ENCODE assay signal across 9 cellular contexts in genomic region chr12:50101663-50102062, GRCh38. TPM values are rescaled to one million over a fixed set of nuclear protein-coding genes. Genes with fewer than 3 reads are reported as not detected.
DNase-seq lines count a peak whose midpoint lies in the region; ATAC-seq and TF ChIP-seq lines count a peak whose summit lies in the region.
"Had no signal": no experiment of that assay in that cellular context is flagged by ENCODE, and none has a peak within 500 bp of the region (broad histone marks: within the 10 kb centered on the region; RNA-seq: fewer than 3 reads in every experiment).

No MANE protein-coding gene starts in this region.

- intact Hi-C loops in gastrocnemius medialis (cut with DNase I; ENCODE audit: low total_unique reads), result no loop called here
- intact Hi-C loops in activated T-helper 2 cell treated with anti-CD3 and anti-CD28 coated beads, Interferon-gamma antibody, Interleukin-2, Interleukin-4, amounts not matched to agents 10 μg/mL and 5 μg/mL and 100 μg/mL, durations not matched to agents 14 hours and 24 hours and 36 hours (cut with micrococcal nuclease), result no loop called here

- peak in 4 of 5 experiments; percentile 11 to 43 (median 31) for TF ChIP-seq CTCF in gastrocnemius medialis (IDR thresholded peaks at IDR 0.05 in 4 of 5, conservative IDR thresholded peaks at IDR 0.05 in 1 of 5)

- H3K27me3 ChIP-seq in gastrocnemius medialis, result no peaks in the 10 kb centered on the region

- DNase-seq in DMS53 (lab: John Stamatoyannopoulos, UW), result peak; percentile 50
- DNase-seq in DMS53 treated with DMSO at 0.1 percent for 48 hours (lab: John Stamatoyannopoulos, UW; ENCODE audit: unreplicated experiment), result no peak
- DNase-seq in OCI-M1 (lab: John Stamatoyannopoulos, UW), result peak; percentile 12
- peak; percentile 58 for DNase-seq in fibroblast of gingiva (ENCODE audit: low read depth)
- no peak for DNase-seq in gastrocnemius medialis
- no peak for DNase-seq in NOMO-1 treated with DMSO at 0.1 percent for 48 hours (lab: John Stamatoyannopoulos, UW; ENCODE audit: unreplicated experiment)
- DNase-seq in activated T-helper 2 cell treated with anti-CD3 and anti-CD28 coated beads, Interferon-gamma antibody, Interleukin-2, Interleukin-4, amounts not matched to agents 10 μg/mL and 5 μg/mL and 100 μg/mL, durations not matched to agents 14 hours and 24 hours and 36 hours (ENCODE audit: low spot score), result no peak
- no peak for DNase-seq in NAMALWA (ENCODE audit: low spot score)
- DNase-seq: naive thymus-derived CD4-positive, alpha-beta T cell had no signal

- no peak overlapping the region for H3K4me3 Mint-ChIP-seq in activated T-helper 2 cell treated with anti-CD3 and anti-CD28 coated beads, Interferon-gamma antibody, Interleukin-2, Interleukin-4, amounts not matched to agents 10 μg/mL and 5 μg/mL and 100 μg/mL, durations not matched to agents 14 hours and 24 hours and 36 hours (ENCODE audit: low read depth)
- H3K4me3 Mint-ChIP-seq: naive thymus-derived CD4-positive, alpha-beta T cell had no signal

- H3K4me3 ChIP-seq in gastrocnemius medialis, result no peak overlapping the region

- H3K36me3 ChIP-seq in gastrocnemius medialis, result peaks cover 0 to 34% of the 10 kb centered on the region in 2 donors

- H3K27me3 Mint-ChIP-seq in activated T-helper 2 cell treated with anti-CD3 and anti-CD28 coated beads, Interferon-gamma antibody, Interleukin-2, Interleukin-4, amounts not matched to agents 10 μg/mL and 5 μg/mL and 100 μg/mL, durations not matched to agents 14 hours and 24 hours and 36 hours (ENCODE audit: low read depth), result no peaks in the 10 kb centered on the region
- H3K27me3 Mint-ChIP-seq: naive thymus-derived CD4-positive, alpha-beta T cell had no signal

- no peak for ATAC-seq in gastrocnemius medialis
- ATAC-seq: naive thymus-derived CD4-positive, alpha-beta T cell had no signal

- H3K4me1 ChIP-seq in gastrocnemius medialis, result peaks cover 39 to 41% of the 10 kb centered on the region in 2 donors

- H3K9me3 ChIP-seq in gastrocnemius medialis, result no peaks in the 10 kb centered on the region

- H3K27ac ChIP-seq in gastrocnemius medialis, result peak overlapping the region; percentile 30 to 95 (median 95)

- peaks cover 48% of the 10 kb centered on the region for H3K36me3 Mint-ChIP-seq in activated T-helper 2 cell treated with anti-CD3 and anti-CD28 coated beads, Interferon-gamma antibody, Interleukin-2, Interleukin-4, amounts not matched to agents 10 μg/mL and 5 μg/mL and 100 μg/mL, durations not matched to agents 14 hours and 24 hours and 36 hours (ENCODE audit: low read depth)

- in situ Hi-C loops in gastrocnemius medialis (cut with MboI; ENCODE audit: low sequenced_read_pairs in 4 of 4), result loop anchor here in 1 of 4 donors (10.0 kb wide), 1 partner anchor 63 kb away; the partner anchor contains the start of gene CERS5

- H3K9me3 Mint-ChIP-seq in activated T-helper 2 cell treated with anti-CD3 and anti-CD28 coated beads, Interferon-gamma antibody, Interleukin-2, Interleukin-4, amounts not matched to agents 10 μg/mL and 5 μg/mL and 100 μg/mL, durations not matched to agents 14 hours and 24 hours and 36 hours, result no peaks in the 10 kb centered on the region
- H3K9me3 Mint-ChIP-seq: naive thymus-derived CD4-positive, alpha-beta T cell had no signal

- peaks cover 3% of the 10 kb centered on the region for H3K4me1 Mint-ChIP-seq in activated T-helper 2 cell treated with anti-CD3 and anti-CD28 coated beads, Interferon-gamma antibody, Interleukin-2, Interleukin-4, amounts not matched to agents 10 μg/mL and 5 μg/mL and 100 μg/mL, durations not matched to agents 14 hours and 24 hours and 36 hours (ENCODE audit: low read depth)

- TF ChIP-seq POLR2A in gastrocnemius medialis (IDR thresholded peaks at IDR 0.05), result no peak

- no peak overlapping the region for H3K27ac Mint-ChIP-seq in activated T-helper 2 cell treated with anti-CD3 and anti-CD28 coated beads, Interferon-gamma antibody, Interleukin-2, Interleukin-4, amounts not matched to agents 10 μg/mL and 5 μg/mL and 100 μg/mL, durations not matched to agents 14 hours and 24 hours and 36 hours

RNA-seq across cellular contexts. Expression of gene GPD1, which starts 2.1 kb away (rescaled TPM):
- total RNA-seq in gastrocnemius medialis, result 100 to 1,000 TPM in 3 of 4 donors, 10 to 100 TPM in 1; 68.2 to 763 (median 288) TPM
- total RNA-seq in activated T-helper 2 cell treated with anti-CD3 and anti-CD28 coated beads, Interferon-gamma antibody, Interleukin-2, Interleukin-4, amounts not matched to agents 10 μg/mL and 5 μg/mL and 100 μg/mL, durations not matched to agents 14 hours and 24 hours and 36 hours, result 0.76 and 0.87 TPM in 2 replicates

RNA-seq across cellular contexts. Expression of gene COX14, which starts 10.4 kb away (rescaled TPM):
- total RNA-seq in gastrocnemius medialis, result 100 to 1,000 TPM in 3 of 4 donors, 10 to 100 TPM in 1; 98.8 to 137 (median 106) TPM
- total RNA-seq in activated T-helper 2 cell treated with anti-CD3 and anti-CD28 coated beads, Interferon-gamma antibody, Interleukin-2, Interleukin-4, amounts not matched to agents 10 μg/mL and 5 μg/mL and 100 μg/mL, durations not matched to agents 14 hours and 24 hours and 36 hours, result 38.1 and 43.5 TPM in 2 replicates

RNA-seq across cellular contexts. Expression of gene SMARCD1, which starts 16.5 kb away (rescaled TPM):
- total RNA-seq in gastrocnemius medialis, result 10 to 100 TPM; 16.9 to 27.3 (median 20.1) TPM
- 71.5 and 76.8 TPM in 2 replicates for total RNA-seq in activated T-helper 2 cell treated with anti-CD3 and anti-CD28 coated beads, Interferon-gamma antibody, Interleukin-2, Interleukin-4, amounts not matched to agents 10 μg/mL and 5 μg/mL and 100 μg/mL, durations not matched to agents 14 hours and 24 hours and 36 hours

RNA-seq across cellular contexts. Expression of gene ASIC1, which starts 44.3 kb away (rescaled TPM):
- total RNA-seq in gastrocnemius medialis, result under 1 TPM in 2 of 4 donors, not detected in 2; 0.15 to 0.53 TPM
- total RNA-seq in activated T-helper 2 cell treated with anti-CD3 and anti-CD28 coated beads, Interferon-gamma antibody, Interleukin-2, Interleukin-4, amounts not matched to agents 10 μg/mL and 5 μg/mL and 100 μg/mL, durations not matched to agents 14 hours and 24 hours and 36 hours, result 20.4 and 20.7 TPM in 2 replicates

Comparison
In these comparisons a context has a peak if more than half of its experiments do, and no peak if none do; other contexts are left out.
1. DNase-seq: peak in DMS53 (single experiment), OCI-M1 (single experiment) and fibroblast of gingiva (single experiment); none in DMS53 treated with DMSO at 0.1 percent for 48 hours (single experiment), gastrocnemius medialis (0 of 2), NOMO-1 treated with DMSO at 0.1 percent for 48 hours (single experiment), activated T-helper 2 cell treated with anti-CD3 and anti-CD28 coated beads, Interferon-gamma antibody, Interleukin-2, Interleukin-4, amounts not matched to agents 10 μg/mL and 5 μg/mL and 100 μg/mL, durations not matched to agents 14 hours and 24 hours and 36 hours (single experiment) and NAMALWA (single experiment).
2. RNA of gene GPD1, which starts 2.1 kb away (total RNA-seq): 68.2 to 763 TPM in gastrocnemius medialis; 0.76 to 0.87 TPM in activated T-helper 2 cell treated with anti-CD3 and anti-CD28 coated beads, Interferon-gamma antibody, Interleukin-2, Interleukin-4, amounts not matched to agents 10 μg/mL and 5 μg/mL and 100 μg/mL, durations not matched to agents 14 hours and 24 hours and 36 hours; every median in the first group is over 10 times any median in the second.